In the genomic region with DNA sequence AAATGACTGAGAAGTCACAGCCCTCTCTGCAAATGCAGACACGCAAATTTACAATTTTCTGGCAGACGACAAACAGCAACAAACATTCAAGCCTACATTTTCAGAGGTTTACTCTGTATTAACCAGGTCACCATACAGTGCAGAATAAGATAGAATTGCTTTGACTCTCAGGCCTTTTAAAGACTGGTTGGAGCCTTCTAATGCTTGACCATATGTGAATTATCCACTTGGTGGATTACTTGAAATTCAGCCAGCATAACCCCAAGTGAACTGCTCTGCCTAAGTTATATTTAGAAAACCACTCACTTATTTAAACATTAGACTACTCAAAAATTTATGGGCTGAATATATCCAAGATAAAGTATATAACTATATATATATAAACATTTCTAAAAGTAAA, we compare ENCODE assay signal across 11 cellular contexts.
A peak's percentile ranks its signal among the peaks of the same experiment; 100 is the strongest.
DNase-seq lines count a peak whose midpoint lies in the region; ATAC-seq and TF ChIP-seq lines count a peak whose summit lies in the region.
"Had no signal": no experiment of that assay in that cellular context is flagged by ENCODE, and none has a peak within 500 bp of the region (broad histone marks: within the 10 kb centered on the region; RNA-seq: fewer than 3 reads in every experiment).

No MANE protein-coding gene starts in this region.

- H3K27me3 ChIP-seq in skeletal muscle tissue (ENCODE audit: control insufficient read depth in 3 of 3, insufficient read depth in 3 of 3, low read length in 3 of 3) = no peaks in the 10 kb centered on the region

- DNase-seq in HFF-Myc (ENCODE audit: extremely low read depth, low read depth) (peak; percentile 20), Right ventricle myocardium superior (no peak), AG20443 (ENCODE audit: low spot score) (no peak), posterior vena cava (ENCODE audit: low spot score) (no peak)
- DNase-seq: GOT3; stimulated activated CD4-positive, alpha-beta T cell treated with anti-CD3 and anti-CD28 coated beads, Interleukin-4, amount 100 ng/mL, for 24 hours had no signal

- peak overlapping the region; percentile 85 for H3K27ac ChIP-seq in skeletal muscle tissue (ENCODE audit: low read depth, low read length)

- TF ChIP-seq CTCF in HFF-Myc (IDR thresholded peaks at IDR 0.05; ENCODE audit: low read depth, low read length, missing control alignments) = no peak

- H3K9me3 ChIP-seq in skeletal muscle tissue (ENCODE audit: control insufficient read depth in 3 of 3, low read length in 3 of 3) = no peaks in the 10 kb centered on the region

- ATAC-seq in SK-N-SH treated with all-trans-retinoic acid at 6 μM for 48 hours (peak; percentile 77), Right ventricle myocardium superior (ENCODE audit: poor library complexity) (peak; percentile 84), GM18502 (IDR thresholded peaks at IDR 0.05; ENCODE audit: poor library complexity, unreplicated experiment) (no peak), GM18873 (IDR thresholded peaks at IDR 0.05; ENCODE audit: low FRiP score, unreplicated experiment) (no peak)

- H3K9ac ChIP-seq in skeletal muscle tissue (ENCODE audit: low read depth in 1 of 3, low read length in 3 of 3) = peak overlapping the region in 1 of 3 donors; percentile 64

- peaks cover 17 to 27% (median 22%) of the 10 kb centered on the region in 3 donors for H3K4me1 ChIP-seq in skeletal muscle tissue (ENCODE audit: control insufficient read depth in 3 of 3, insufficient read depth in 3 of 3, low read length in 3 of 3)

- intact Hi-C loops in Right ventricle myocardium superior (cut with DNase I) = no loop called here
- intact Hi-C loops in posterior vena cava (cut with DNase I) = no loop called here

- no peaks in the 10 kb centered on the region for H3K36me3 ChIP-seq in skeletal muscle tissue (ENCODE audit: control insufficient read depth in 3 of 3, insufficient read depth in 3 of 3, low read length in 3 of 3)

- no peak overlapping the region for H3K4me3 ChIP-seq in HFF-Myc (replicated peaks; ENCODE audit: low read depth, low read length)
- H3K4me3 ChIP-seq in skeletal muscle tissue (ENCODE audit: low read length in 3 of 3) = peak overlapping the region in 1 of 3 donors; percentile 1
- H3K4me3 ChIP-seq: K562 had no signal

TF ChIP-seq in SK-N-SH treated with all-trans-retinoic acid at 6 μM for 48 hours, 23 proteins besides CTCF, POLR2A, EP300 and RAD21:
- TF ChIP-seq TOX (CRISPR knock-in tag; IDR thresholded peaks at IDR 0.05; ENCODE audit: borderline replicate concordance) = no peak
- no peak for TF ChIP-seq ZFP30 (CRISPR knock-in tag; IDR thresholded peaks at IDR 0.05)
- TF ChIP-seq ARNTL (CRISPR knock-in tag; IDR thresholded peaks at IDR 0.05; ENCODE audit: borderline replicate concordance, low read depth) = no peak
- TF ChIP-seq BACH2 (CRISPR knock-in tag; IDR thresholded peaks at IDR 0.05; ENCODE audit: borderline replicate concordance) = no peak
- TF ChIP-seq ZNF565 (CRISPR knock-in tag; conservative IDR thresholded peaks at IDR 0.05; ENCODE audit: low read depth) = no peak
- TF ChIP-seq ISL1 (CRISPR knock-in tag; IDR thresholded peaks at IDR 0.05) = no peak

Comparison
In these comparisons a context has a peak if more than half of its experiments do, and no peak if none do; other contexts are left out.
1. ATAC-seq: peak in SK-N-SH treated with all-trans-retinoic acid at 6 μM for 48 hours (single experiment) and Right ventricle myocardium superior (single experiment); none in GM18502 (single experiment) and GM18873 (single experiment).